In genomic region chr17:18261146-18261515, GRCh38 we compare ENCODE assay signal across 8 cellular contexts. TPM values are rescaled to one million over a fixed set of nuclear protein-coding genes. Genes with fewer than 3 reads are reported as not detected.
DNase-seq lines count a peak whose midpoint lies in the region; ATAC-seq and TF ChIP-seq lines count a peak whose summit lies in the region.

No MANE protein-coding gene starts in this region.

- H3K27me3 ChIP-seq in HUES64 (ENCODE audit: insufficient read depth, low read length): no peaks in the 10 kb centered on the region
- H3K27me3 ChIP-seq in aorta (ENCODE audit: control insufficient read depth in 1 of 2, insufficient read depth in 2 of 2, low read length in 1 of 2): no peaks in the 10 kb centered on the region

- H3K9me3 ChIP-seq in HUES64 (ENCODE audit: insufficient read depth, low read depth, low read length): no peaks in the 10 kb centered on the region
- H3K9me3 ChIP-seq in aorta (ENCODE audit: control insufficient read depth, low read length): no peaks in the 10 kb centered on the region

- H3K36me3 ChIP-seq in HUES64 (ENCODE audit: insufficient read depth, low read length): peaks cover 34% of the 10 kb centered on the region
- H3K36me3 ChIP-seq in aorta (ENCODE audit: control insufficient read depth in 1 of 2, insufficient read depth in 2 of 2, low read length in 1 of 2): peaks cover 0 to 3% of the 10 kb centered on the region in 2 donors

- H3K4me3 ChIP-seq in HUES64 (ENCODE audit: low read length) (peak overlapping the region; percentile 83), fibroblast of mammary gland (ENCODE audit: control insufficient read depth, low read depth, low read length) (peak overlapping the region; percentile 76), aorta (ENCODE audit: low read length in 2 of 2) (peak overlapping the region; percentile 55 to 59)

- H3K4me3 Mint-ChIP-seq in natural killer cell: peak overlapping the region; percentile 83

- ATAC-seq in natural killer cell (peak in 1 of 3 donors; percentile 13), aorta (ENCODE audit: low FRiP score) (peak; percentile 36)

- H3K27ac ChIP-seq in HUES64 (ENCODE audit: low read depth, low read length) (peak overlapping the region; percentile 95; the same call in 1 of the 2 replicates), aorta (ENCODE audit: low read depth in 1 of 2, low read length in 2 of 2) (peak overlapping the region; percentile 3 to 72)

- peaks cover 17 to 36% of the 10 kb centered on the region in 2 donors for H3K4me1 Mint-ChIP-seq in natural killer cell

- H3K4me1 ChIP-seq in HUES64 (ENCODE audit: insufficient read depth, low read length): peaks cover 20% of the 10 kb centered on the region
- peaks cover 0 to 5% of the 10 kb centered on the region in 2 donors for H3K4me1 ChIP-seq in aorta (ENCODE audit: control insufficient read depth in 1 of 2, insufficient read depth in 2 of 2, low read length in 2 of 2)

- intact Hi-C loops in natural killer cell (cut with micrococcal nuclease): loop anchor here (2.0 kb wide), 1 partner anchor 54 kb away; the partner anchor contains the start of genes SMCR8 and TOP3A
- intact Hi-C loops in aorta (cut with DNase I): loop anchor here in 1 of 2 donors (2.0 kb wide), 1 partner anchor 54 kb away; the partner anchor contains the start of genes SMCR8 and TOP3A

- TF ChIP-seq CTCF in fibroblast of mammary gland (conservative IDR thresholded peaks at IDR 0.05; ENCODE audit: control insufficient read depth, insufficient read depth, low read depth, low read length): no peak
- TF ChIP-seq CTCF in natural killer cell (IDR thresholded peaks at IDR 0.05): no peak

- H3K9ac ChIP-seq in HUES64 (ENCODE audit: low read depth, low read length): peak overlapping the region; percentile 74

- peak overlapping the region; percentile 70 to 81 for H3K27ac Mint-ChIP-seq in natural killer cell

- no peaks in the 10 kb centered on the region for H3K36me3 Mint-ChIP-seq in natural killer cell

- WGBS in HUES64: 13% methylated on average over 16 of the region's 16 CpGs
- WGBS in aorta, 2 donors: 0 to 1% methylated on average over 16 of the region's 16 CpGs

- DNase-seq in NCI-H510A treated with DMSO at 0.1 percent for 48 hours (lab: John Stamatoyannopoulos, UW) (peak; percentile 15), NCI-H510A (lab: John Stamatoyannopoulos, UW) (no peak), fibroblast of mammary gland (ENCODE audit: low read depth) (peak; percentile 39), natural killer cell (peak; percentile 42), aorta (peak; percentile 79 to 90), SK-N-DZ (ENCODE audit: low spot score) (no peak)
- DNase-seq in activated CD8-positive, alpha-beta memory T cell treated with anti-CD3 and anti-CD28 coated beads, Interleukin-2, amount 50 U/mL, for 4 hours: peak; percentile 47

- H3K27me3 Mint-ChIP-seq in natural killer cell (ENCODE audit: low read depth in 2 of 2): no peaks in the 10 kb centered on the region

- no peaks in the 10 kb centered on the region for H3K9me3 Mint-ChIP-seq in natural killer cell

RNA-seq across cellular contexts. Expression of gene MIEF2, which starts 0.7 kb away (rescaled TPM):
- polyA plus RNA-seq in HUES64 (2013, experiment 1 of 2): 6.5 TPM
- polyA plus RNA-seq in HUES64 (2013, experiment 2 of 2): 6.0 TPM
- 10 to 100 TPM; 10.6 to 12.8 (median 11.3) TPM for total RNA-seq in natural killer cell
- total RNA-seq in aorta: 10 to 100 TPM; 11.1 to 13.1 TPM
- polyA plus RNA-seq in aorta: 1 to 10 TPM; 2.4 to 7.5 TPM
- 10.1 and 19.3 TPM in 2 replicates for polyA plus RNA-seq in SK-N-DZ (2014; cell fraction: cytosol; rRNA removed)
- polyA plus RNA-seq in SK-N-DZ (2014; cell fraction: nucleus; rRNA removed): 34.9 and 35.8 TPM in 2 replicates

RNA-seq across cellular contexts. Expression of gene FLII, which starts 2.6 kb away (rescaled TPM):
- 136 TPM for polyA plus RNA-seq in HUES64 (2013, experiment 1 of 2)
- 148 TPM for polyA plus RNA-seq in HUES64 (2013, experiment 2 of 2)
- total RNA-seq in natural killer cell: 100 to 1,000 TPM; 286 to 342 (median 327) TPM
- total RNA-seq in aorta: 100 to 1,000 TPM; 250 to 299 TPM
- polyA plus RNA-seq in aorta: 100 to 1,000 TPM in 1 of 2 donors, 10 to 100 TPM in 1; 87.5 to 355 TPM
- 45.9 and 54.5 TPM in 2 replicates for polyA plus RNA-seq in SK-N-DZ (2014; cell fraction: cytosol; rRNA removed)
- polyA plus RNA-seq in SK-N-DZ (2014; cell fraction: nucleus; rRNA removed): 158 and 200 TPM in 2 replicates

RNA-seq across cellular contexts. Expression of gene LLGL1, which starts 35.7 kb away (rescaled TPM):
- 52.6 TPM for polyA plus RNA-seq in HUES64 (2013, experiment 1 of 2)
- 52.4 TPM for polyA plus RNA-seq in HUES64 (2013, experiment 2 of 2)
- total RNA-seq in natural killer cell: 10 to 100 TPM; 19.7 to 26.2 (median 25.8) TPM
- total RNA-seq in aorta: 10 to 100 TPM; 14.1 to 18.9 TPM
- polyA plus RNA-seq in aorta: 10 to 100 TPM in 1 of 2 donors, 1 to 10 TPM in 1; 4.0 to 12.7 TPM
- polyA plus RNA-seq in SK-N-DZ (2014; cell fraction: cytosol; rRNA removed): 99.4 and 115 TPM in 2 replicates
- 83.2 and 89.5 TPM in 2 replicates for polyA plus RNA-seq in SK-N-DZ (2014; cell fraction: nucleus; rRNA removed)

RNA-seq across cellular contexts. Expression of gene TOP3A, which starts 53.7 kb away (rescaled TPM):
- polyA plus RNA-seq in HUES64 (2013, experiment 1 of 2): 30.4 TPM
- polyA plus RNA-seq in HUES64 (2013, experiment 2 of 2): 24.3 TPM
- total RNA-seq in natural killer cell (10 to 100 TPM; 38.1 to 59.7 (median 53.2) TPM), aorta (10 to 100 TPM; 27.8 to 37.8 TPM)
- polyA plus RNA-seq in aorta: 10 to 100 TPM in 1 of 2 donors, 1 to 10 TPM in 1; 2.9 to 20.8 TPM
- 66.1 and 116 TPM in 2 replicates for polyA plus RNA-seq in SK-N-DZ (2014; cell fraction: cytosol; rRNA removed)
- polyA plus RNA-seq in SK-N-DZ (2014; cell fraction: nucleus; rRNA removed): 89.1 and 141 TPM in 2 replicates

RNA-seq across cellular contexts. Expression of gene SMCR8, which starts 54.0 kb away (rescaled TPM):
- polyA plus RNA-seq in HUES64 (2013, experiment 1 of 2): 11.6 TPM
- 11.7 TPM for polyA plus RNA-seq in HUES64 (2013, experiment 2 of 2)
- 10 to 100 TPM; 33.5 to 48.5 (median 39.2) TPM for total RNA-seq in natural killer cell
- 10 to 100 TPM; 10.8 to 15.4 TPM for total RNA-seq in aorta
- 1 to 10 TPM; 3.9 to 4.5 TPM for polyA plus RNA-seq in aorta
- polyA plus RNA-seq in SK-N-DZ (2014; cell fraction: cytosol; rRNA removed): 11.6 and 12.3 TPM in 2 replicates
- polyA plus RNA-seq in SK-N-DZ (2014; cell fraction: nucleus; rRNA removed): 5.8 and 8.0 TPM in 2 replicates

Comparison
In these comparisons a context has a peak if more than half of its experiments do, and no peak if none do; other contexts are left out.
1. DNase-seq: peak in NCI-H510A treated with DMSO at 0.1 percent for 48 hours (single experiment), activated CD8-positive, alpha-beta memory T cell treated with anti-CD3 and anti-CD28 coated beads, Interleukin-2, amount 50 U/mL, for 4 hours (single experiment), fibroblast of mammary gland (single experiment), natural killer cell (single experiment) and aorta (2 of 2); none in NCI-H510A (single experiment) and SK-N-DZ (single experiment).
2. Peak in every context shown above with its lines, with median percentiles within 50 percentile points of each other: H3K4me3 ChIP-seq.